18 cellular contexts compared by ENCODE assay signal in genomic region chr11:116249561-116249960, GRCh38.
DNase-seq lines count a peak whose midpoint lies in the region; TF ChIP-seq lines count a peak whose summit lies in the region.
"Had no signal": no experiment of that assay in that cellular context is flagged by ENCODE, and none has a peak within 500 bp of the region (broad histone marks: within the 10 kb centered on the region; RNA-seq: fewer than 3 reads in every experiment).

No MANE protein-coding gene starts in this region.

- H3K36me3 Mint-ChIP-seq in brain (no peaks in the 10 kb centered on the region), type B pancreatic cell (no peaks in the 10 kb centered on the region)
- H3K36me3 Mint-ChIP-seq: CD4-positive, CD25-positive, alpha-beta regulatory T cell had no signal

- H3K27ac Mint-ChIP-seq in brain (peak overlapping the region in 3 of 5 experiments; percentile 44 to 93 (median 87)), type B pancreatic cell (no peak overlapping the region)
- H3K27ac Mint-ChIP-seq: CD4-positive, CD25-positive, alpha-beta regulatory T cell; T-helper 17 cell had no signal

- H3K4me1 Mint-ChIP-seq in brain = peaks cover 48% of the 10 kb centered on the region
- peaks cover 3% of the 10 kb centered on the region for H3K4me1 Mint-ChIP-seq in type B pancreatic cell (ENCODE audit: unreplicated experiment)
- H3K4me1 Mint-ChIP-seq: CD4-positive, CD25-positive, alpha-beta regulatory T cell; T-helper 17 cell had no signal

- DNase-seq in NB4 (ENCODE audit: low read depth) (no peak), type B pancreatic cell (ENCODE audit: extremely low spot score, unreplicated experiment) (no peak), SW 1271 (lab: John Stamatoyannopoulos, UW) (no peak), RWPE1 (ENCODE audit: low spot score) (no peak), germinal center (ENCODE audit: low spot score) (no peak), NCI-H2227 treated with DMSO at 0.1 percent for 48 hours (lab: John Stamatoyannopoulos, UW) (no peak)
- DNase-seq: ACHN; CD4-positive, CD25-positive, alpha-beta regulatory T cell; COR-L47; KG1; MV-4-11; NCI-H1436; NCI-H1930; NCI-H446; SJCRH30; T-helper 17 cell had no signal

- H3K27ac ChIP-seq in RWPE1 = no peak overlapping the region
- H3K27ac ChIP-seq: SJCRH30 had no signal

- peak; percentile 16; the same call in 1 of the 3 replicates for TF ChIP-seq CTCF in GM12872 (IDR thresholded peaks at IDR 0.05; ENCODE audit: insufficient read depth, low read depth, low read length)
- TF ChIP-seq CTCF in NB4 (IDR thresholded peaks at IDR 0.05; ENCODE audit: low read depth, low read length) = peak; percentile 13
- TF ChIP-seq CTCF in brain (conservative IDR thresholded peaks at IDR 0.05) = no peak
- TF ChIP-seq CTCF in type B pancreatic cell (conservative IDR thresholded peaks at IDR 0.05) = peak; percentile 44
- TF ChIP-seq CTCF in RWPE1 (conservative IDR thresholded peaks at IDR 0.05; ENCODE audit: low read depth) = no peak

- H3K4me3 Mint-ChIP-seq in brain (no peak overlapping the region), type B pancreatic cell (no peak overlapping the region)
- H3K4me3 Mint-ChIP-seq: CD4-positive, CD25-positive, alpha-beta regulatory T cell; T-helper 17 cell had no signal

- TF ChIP-seq POLR2A in NB4 (IDR thresholded peaks at IDR 0.05; ENCODE audit: extremely low read depth, insufficient read length) = no peak

- POLR2A ChIA-PET in RWPE1 (lab: Yijun Ruan, JAX; ENCODE audit: low non-redundant PET) = no interaction called here

- H3K9me3 Mint-ChIP-seq in brain (peaks cover 0 to 6% (median 3%) of the 10 kb centered on the region in 5 experiments), type B pancreatic cell (no peaks in the 10 kb centered on the region)

- CTCF ChIA-PET in RWPE1 (lab: Yijun Ruan, JAX) = no interaction called here

- H3K27me3 Mint-ChIP-seq in brain (peaks cover 6% of the 10 kb centered on the region), type B pancreatic cell (peaks cover 25% of the 10 kb centered on the region)

- no peak overlapping the region for H3K4me3 ChIP-seq in NB4 (ENCODE audit: low read depth, low read length)
- H3K4me3 ChIP-seq: SJCRH30 had no signal

Comparison
In these comparisons a context has a peak if more than half of its experiments do, and no peak if none do; other contexts are left out.
1. CTCF ChIP-seq: peak in GM12872 (single experiment), NB4 (single experiment) and type B pancreatic cell (single experiment); none in brain (0 of 2) and RWPE1 (single experiment).